Comparison of ENCODE assay signal across 3 cellular contexts in the genomic region with DNA sequence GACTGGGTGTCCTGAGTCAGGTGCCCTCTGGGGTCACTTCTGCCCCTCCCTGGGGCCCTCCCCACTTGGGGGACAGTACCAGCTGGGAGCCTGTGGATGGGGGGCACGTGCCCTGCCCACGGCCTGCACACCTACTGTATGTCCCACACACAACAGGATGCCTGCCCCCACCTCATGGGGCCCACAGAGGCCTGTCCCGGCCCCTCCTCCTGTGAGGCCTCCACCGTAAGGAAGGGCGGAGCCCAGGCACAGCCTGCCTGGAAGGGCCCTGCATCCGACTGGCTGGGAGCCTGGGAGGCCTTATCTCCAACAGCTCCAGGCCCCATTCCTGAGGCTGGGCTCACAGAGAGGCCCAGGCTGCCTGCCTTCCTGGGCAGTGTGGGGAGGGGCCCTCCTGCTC.
TF ChIP-seq lines count a peak whose summit lies in the region.

No MANE protein-coding gene starts in this region.

TF ChIP-seq in A549, 52 proteins besides CTCF, POLR2A, EP300 and RAD21:
- TF ChIP-seq NFE2L2 (conservative IDR thresholded peaks at IDR 0.05; ENCODE audit: low read length) (no peak), KDM1A (IDR thresholded peaks at IDR 0.05; ENCODE audit: low read depth) (no peak), JUN (IDR thresholded peaks at IDR 0.05) (no peak), FOSB (CRISPR knock-in tag; IDR thresholded peaks at IDR 0.05) (no peak), HEYL (CRISPR knock-in tag; IDR thresholded peaks at IDR 0.05) (no peak), ZSCAN20 (CRISPR knock-in tag; IDR thresholded peaks at IDR 0.05) (no peak), SMC3 (IDR thresholded peaks at IDR 0.05) (no peak), KDM5A (IDR thresholded peaks at IDR 0.05) (no peak), HOXB13 (CRISPR knock-in tag; IDR thresholded peaks at IDR 0.05; ENCODE audit: low read depth) (no peak), GATA3 (IDR thresholded peaks at IDR 0.05; ENCODE audit: borderline replicate concordance) (no peak), ZNF302 (CRISPR knock-in tag; IDR thresholded peaks at IDR 0.05) (no peak), RARB (CRISPR knock-in tag; IDR thresholded peaks at IDR 0.05) (no peak), EHF (CRISPR knock-in tag; IDR thresholded peaks at IDR 0.05) (no peak), RNF2 (IDR thresholded peaks at IDR 0.05; ENCODE audit: borderline replicate concordance, low read depth) (no peak), MAZ (IDR thresholded peaks at IDR 0.05; ENCODE audit: borderline replicate concordance, low read depth, low read length) (no peak)
- TF ChIP-seq, protein P1, sequence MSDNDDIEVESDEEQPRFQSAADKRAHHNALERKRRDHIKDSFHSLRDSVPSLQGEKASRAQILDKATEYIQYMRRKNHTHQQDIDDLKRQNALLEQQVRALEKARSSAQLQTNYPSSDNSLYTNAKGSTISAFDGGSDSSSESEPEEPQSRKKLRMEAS (IDR thresholded peaks at IDR 0.05): no peak
- TF ChIP-seq, protein P2, sequence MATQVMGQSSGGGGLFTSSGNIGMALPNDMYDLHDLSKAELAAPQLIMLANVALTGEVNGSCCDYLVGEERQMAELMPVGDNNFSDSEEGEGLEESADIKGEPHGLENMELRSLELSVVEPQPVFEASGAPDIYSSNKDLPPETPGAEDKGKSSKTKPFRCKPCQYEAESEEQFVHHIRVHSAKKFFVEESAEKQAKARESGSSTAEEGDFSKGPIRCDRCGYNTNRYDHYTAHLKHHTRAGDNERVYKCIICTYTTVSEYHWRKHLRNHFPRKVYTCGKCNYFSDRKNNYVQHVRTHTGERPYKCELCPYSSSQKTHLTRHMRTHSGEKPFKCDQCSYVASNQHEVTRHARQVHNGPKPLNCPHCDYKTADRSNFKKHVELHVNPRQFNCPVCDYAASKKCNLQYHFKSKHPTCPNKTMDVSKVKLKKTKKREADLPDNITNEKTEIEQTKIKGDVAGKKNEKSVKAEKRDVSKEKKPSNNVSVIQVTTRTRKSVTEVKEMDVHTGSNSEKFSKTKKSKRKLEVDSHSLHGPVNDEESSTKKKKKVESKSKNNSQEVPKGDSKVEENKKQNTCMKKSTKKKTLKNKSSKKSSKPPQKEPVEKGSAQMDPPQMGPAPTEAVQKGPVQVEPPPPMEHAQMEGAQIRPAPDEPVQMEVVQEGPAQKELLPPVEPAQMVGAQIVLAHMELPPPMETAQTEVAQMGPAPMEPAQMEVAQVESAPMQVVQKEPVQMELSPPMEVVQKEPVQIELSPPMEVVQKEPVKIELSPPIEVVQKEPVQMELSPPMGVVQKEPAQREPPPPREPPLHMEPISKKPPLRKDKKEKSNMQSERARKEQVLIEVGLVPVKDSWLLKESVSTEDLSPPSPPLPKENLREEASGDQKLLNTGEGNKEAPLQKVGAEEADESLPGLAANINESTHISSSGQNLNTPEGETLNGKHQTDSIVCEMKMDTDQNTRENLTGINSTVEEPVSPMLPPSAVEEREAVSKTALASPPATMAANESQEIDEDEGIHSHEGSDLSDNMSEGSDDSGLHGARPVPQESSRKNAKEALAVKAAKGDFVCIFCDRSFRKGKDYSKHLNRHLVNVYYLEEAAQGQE (IDR thresholded peaks at IDR 0.05): no peak

TF ChIP-seq in HEK293T, 16 proteins besides CTCF, POLR2A, EP300 and RAD21 (continued from another document):
- TF ChIP-seq SP1 (IDR thresholded peaks at IDR 0.05): no peak
- TF ChIP-seq BHLHE40 (IDR thresholded peaks at IDR 0.05; ENCODE audit: borderline replicate concordance): no peak
- TF ChIP-seq ARNT (IDR thresholded peaks at IDR 0.05): no peak
- TF ChIP-seq TARDBP (IDR thresholded peaks at IDR 0.05): no peak
- no peak for TF ChIP-seq NFRKB (IDR thresholded peaks at IDR 0.05)
- no peak for TF ChIP-seq FOXM1 (IDR thresholded peaks at IDR 0.05; ENCODE audit: borderline replicate concordance)
- TF ChIP-seq SUZ12 (IDR thresholded peaks at IDR 0.05): no peak
- no peak for TF ChIP-seq CTBP1 (IDR thresholded peaks at IDR 0.05; ENCODE audit: borderline replicate concordance)
- no peak for TF ChIP-seq L3MBTL2 (conservative IDR thresholded peaks at IDR 0.05)
- no peak for TF ChIP-seq ZNF384 (IDR thresholded peaks at IDR 0.05)
- no peak for TF ChIP-seq HDGF (IDR thresholded peaks at IDR 0.05; ENCODE audit: borderline replicate concordance)
- no peak for TF ChIP-seq LEF1 (IDR thresholded peaks at IDR 0.05; ENCODE audit: borderline replicate concordance)
- TF ChIP-seq ELF4 (IDR thresholded peaks at IDR 0.05): no peak
- no peak for TF ChIP-seq FOXK2 (IDR thresholded peaks at IDR 0.05)
- TF ChIP-seq, protein P3, sequence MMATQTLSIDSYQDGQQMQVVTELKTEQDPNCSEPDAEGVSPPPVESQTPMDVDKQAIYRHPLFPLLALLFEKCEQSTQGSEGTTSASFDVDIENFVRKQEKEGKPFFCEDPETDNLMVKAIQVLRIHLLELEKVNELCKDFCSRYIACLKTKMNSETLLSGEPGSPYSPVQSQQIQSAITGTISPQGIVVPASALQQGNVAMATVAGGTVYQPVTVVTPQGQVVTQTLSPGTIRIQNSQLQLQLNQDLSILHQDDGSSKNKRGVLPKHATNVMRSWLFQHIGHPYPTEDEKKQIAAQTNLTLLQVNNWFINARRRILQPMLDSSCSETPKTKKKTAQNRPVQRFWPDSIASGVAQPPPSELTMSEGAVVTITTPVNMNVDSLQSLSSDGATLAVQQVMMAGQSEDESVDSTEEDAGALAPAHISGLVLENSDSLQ (IDR thresholded peaks at IDR 0.05): no peak

TF ChIP-seq in K562, 482 proteins besides CTCF, POLR2A, EP300 and RAD21:
- TF ChIP-seq ZFX (CRISPR knock-in tag; IDR thresholded peaks at IDR 0.05) (0 out of 2 replicates have a peak, but pooled peaks have one; percentile 22), ZNF282 (CRISPR knock-in tag; IDR thresholded peaks at IDR 0.05) (no peak), CBFA2T3 (IDR thresholded peaks at IDR 0.05) (0 out of 2 replicates have a peak, but pooled peaks have one; percentile 5), ZC3H4 (CRISPR knock-in tag; IDR thresholded peaks at IDR 0.05; ENCODE audit: borderline replicate concordance) (no peak), U2AF2 (optimal IDR thresholded peaks at IDR 0.05; ENCODE audit: low read depth, low read length) (no peak), CTBP1 (IDR thresholded peaks at IDR 0.05; ENCODE audit: borderline replicate concordance) (peak; percentile 15; the same call in 1 of the 2 replicates), MAZ (CRISPR knock-in tag; conservative IDR thresholded peaks at IDR 0.05 in 1 of 2, IDR thresholded peaks at IDR 0.05 in 1 of 2) (peak in 1 of 2 experiments; percentile 40; a peak in 1 of 4 replicates)
- TF ChIP-seq, protein P4, sequence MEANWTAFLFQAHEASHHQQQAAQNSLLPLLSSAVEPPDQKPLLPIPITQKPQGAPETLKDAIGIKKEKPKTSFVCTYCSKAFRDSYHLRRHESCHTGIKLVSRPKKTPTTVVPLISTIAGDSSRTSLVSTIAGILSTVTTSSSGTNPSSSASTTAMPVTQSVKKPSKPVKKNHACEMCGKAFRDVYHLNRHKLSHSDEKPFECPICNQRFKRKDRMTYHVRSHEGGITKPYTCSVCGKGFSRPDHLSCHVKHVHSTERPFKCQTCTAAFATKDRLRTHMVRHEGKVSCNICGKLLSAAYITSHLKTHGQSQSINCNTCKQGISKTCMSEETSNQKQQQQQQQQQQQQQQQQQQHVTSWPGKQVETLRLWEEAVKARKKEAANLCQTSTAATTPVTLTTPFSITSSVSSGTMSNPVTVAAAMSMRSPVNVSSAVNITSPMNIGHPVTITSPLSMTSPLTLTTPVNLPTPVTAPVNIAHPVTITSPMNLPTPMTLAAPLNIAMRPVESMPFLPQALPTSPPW (CRISPR knock-in tag; IDR thresholded peaks at IDR 0.05): peak; percentile 53
- TF ChIP-seq, protein P5, sequence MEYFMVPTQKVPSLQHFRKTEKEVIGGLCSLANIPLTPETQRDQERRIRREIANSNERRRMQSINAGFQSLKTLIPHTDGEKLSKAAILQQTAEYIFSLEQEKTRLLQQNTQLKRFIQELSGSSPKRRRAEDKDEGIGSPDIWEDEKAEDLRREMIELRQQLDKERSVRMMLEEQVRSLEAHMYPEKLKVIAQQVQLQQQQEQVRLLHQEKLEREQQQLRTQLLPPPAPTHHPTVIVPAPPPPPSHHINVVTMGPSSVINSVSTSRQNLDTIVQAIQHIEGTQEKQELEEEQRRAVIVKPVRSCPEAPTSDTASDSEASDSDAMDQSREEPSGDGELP (CRISPR knock-in tag; IDR thresholded peaks at IDR 0.05; ENCODE audit: borderline replicate concordance): peak; percentile 10; the same call in 1 of the 2 replicates
